Comparison of ENCODE assay signal across 10 cellular contexts in genomic region chr5:160159991-160160826, GRCh38. TPM values are rescaled to one million over a fixed set of nuclear protein-coding genes. Genes with fewer than 3 reads are reported as not detected.
DNase-seq lines count a peak whose midpoint lies in the region; ATAC-seq and FAIRE-seq lines count a peak whose summit lies in the region.
"Had no signal": no experiment of that assay in that cellular context is flagged by ENCODE, and none has a peak within 500 bp of the region (broad histone marks: within the 10 kb centered on the region; RNA-seq: fewer than 3 reads in every experiment).

No MANE protein-coding gene starts in this region.

- H3K27ac ChIP-seq in HUES48 (ENCODE audit: low read depth, low read length): peak overlapping the region; percentile 93
- H3K27ac ChIP-seq in small intestine (ENCODE audit: low read depth in 1 of 2, low read length in 1 of 2): no peak overlapping the region
- H3K27ac ChIP-seq: heart right ventricle had no signal

- H3K9me3 Mint-ChIP-seq in activated naive CD4-positive, alpha-beta T cell treated with anti-CD3 and anti-CD28 coated beads, Interleukin-2, amount 50 U/mL, for 72 hours: no peaks in the 10 kb centered on the region

- FAIRE-seq in HTR-8/SVneo (lab: Jason Lieb, UNC): no peak
- no peak for FAIRE-seq in small intestine (lab: Jason Lieb, UNC)

- H3K36me3 ChIP-seq in HUES48 (ENCODE audit: control insufficient read depth, insufficient read depth, low read length): no peaks in the 10 kb centered on the region
- no peaks in the 10 kb centered on the region for H3K36me3 ChIP-seq in small intestine (ENCODE audit: control insufficient read depth in 2 of 2, insufficient read depth in 2 of 2, low read length in 2 of 2)
- H3K36me3 ChIP-seq: heart right ventricle had no signal

- H3K9ac ChIP-seq in HUES48 (ENCODE audit: low read depth, low read length): peak overlapping the region; percentile 53

- H3K9me3 ChIP-seq in HUES48 (ENCODE audit: control insufficient read depth, insufficient read depth, low read length) (no peaks in the 10 kb centered on the region), small intestine (ENCODE audit: control insufficient read depth, low read depth) (no peaks in the 10 kb centered on the region)
- H3K9me3 ChIP-seq: heart right ventricle had no signal

- DNase-seq in astrocyte of the hippocampus (ENCODE audit: low read depth, low spot score) (peak; percentile 67), retina (peak; percentile 57), SKM-1 (lab: John Stamatoyannopoulos, UW; ENCODE audit: unreplicated experiment) (no peak), HTR-8/SVneo (ENCODE audit: insufficient read length, low spot score) (no peak), small intestine (no peak)
- DNase-seq in activated naive CD4-positive, alpha-beta T cell treated with anti-CD3 and anti-CD28 coated beads, Interleukin-2, amount 50 U/mL, for 72 hours (ENCODE audit: low spot score in 2 of 2): no peak
- DNase-seq: heart right ventricle; stimulated activated CD4-positive, alpha-beta T cell treated with anti-CD3 and anti-CD28 coated beads, Interleukin-15, amount 100 ng/mL, for 24 hours had no signal

- 67 to 76% (median 71%) methylated on average over 19 of the region's 19 CpGs for WGBS in small intestine, 3 donors

- H3K27me3 ChIP-seq in HUES48 (ENCODE audit: control insufficient read depth, insufficient read depth, low read length) (no peaks in the 10 kb centered on the region), small intestine (ENCODE audit: control insufficient read depth in 2 of 2, insufficient read depth in 2 of 2, low read length in 2 of 2) (no peaks in the 10 kb centered on the region)
- H3K27me3 ChIP-seq: heart right ventricle had no signal

- peaks cover 21% of the 10 kb centered on the region for H3K4me1 ChIP-seq in HUES48 (ENCODE audit: control insufficient read depth, insufficient read depth, low read length)
- no peaks in the 10 kb centered on the region for H3K4me1 ChIP-seq in small intestine (ENCODE audit: control insufficient read depth in 2 of 2, insufficient read depth in 1 of 2, low read depth in 1 of 2, low read length in 1 of 2)

- H3K27ac Mint-ChIP-seq in activated naive CD4-positive, alpha-beta T cell treated with anti-CD3 and anti-CD28 coated beads, Interleukin-2, amount 50 U/mL, for 72 hours: no peak overlapping the region

- H3K4me3 ChIP-seq in HUES48 (ENCODE audit: low read depth, low read length) (0 out of 2 replicates have a peak overlapping the region, but pooled peaks have one; percentile 7), small intestine (ENCODE audit: low read depth in 1 of 2, low read length in 2 of 2) (no peak overlapping the region)
- H3K4me3 ChIP-seq: heart right ventricle had no signal

- peak; percentile 64 for ATAC-seq in GM19463 (IDR thresholded peaks at IDR 0.05; ENCODE audit: unreplicated experiment)
- no peak for ATAC-seq in activated naive CD4-positive, alpha-beta T cell treated with anti-CD3 and anti-CD28 coated beads, Interleukin-2, amount 50 U/mL, for 72 hours
- ATAC-seq: heart right ventricle had no signal

- no peaks in the 10 kb centered on the region for H3K36me3 Mint-ChIP-seq in activated naive CD4-positive, alpha-beta T cell treated with anti-CD3 and anti-CD28 coated beads, Interleukin-2, amount 50 U/mL, for 72 hours

RNA-seq across cellular contexts. Expression of gene PWWP2A, which starts 41.0 kb away (rescaled TPM):
- 10 to 100 TPM; 16.2 to 17.3 TPM for total RNA-seq in activated naive CD4-positive, alpha-beta T cell treated with anti-CD3 and anti-CD28 coated beads, Interleukin-2, amount 50 U/mL, for 72 hours
- 1 to 10 TPM; 6.8 to 9.8 (median 8.3) TPM for polyA plus RNA-seq in small intestine

Comparison
In these comparisons a context has a peak if more than half of its experiments do, and no peak if none do; other contexts are left out.
1. DNase-seq: peak in astrocyte of the hippocampus (single experiment) and retina (single experiment); none in SKM-1 (single experiment), activated naive CD4-positive, alpha-beta T cell treated with anti-CD3 and anti-CD28 coated beads, Interleukin-2, amount 50 U/mL, for 72 hours (0 of 2), HTR-8/SVneo (single experiment) and small intestine (single experiment).